ENCODE assay signal across 26 cellular contexts in genomic region chr7:156009569-156009968, GRCh38.
"Had no signal": no experiment of that assay in that cellular context is flagged by ENCODE, and none has a peak within 500 bp of the region (broad histone marks: within the 10 kb centered on the region; RNA-seq: fewer than 3 reads in every experiment).

No MANE protein-coding gene starts in this region.

- H3K27me3 ChIP-seq: colonic mucosa, esophagus squamous epithelium, gastrocnemius medialis, heart right ventricle, left lung had no signal

- H3K9me3 ChIP-seq: colonic mucosa, esophagus squamous epithelium, gastrocnemius medialis, left lung, mucosa of descending colon had no signal

- FAIRE-seq: endometrium, islet of Langerhans, keratinocyte had no signal

- H3K4me1 ChIP-seq: colonic mucosa, esophagus squamous epithelium, gastrocnemius medialis, heart right ventricle, left lung, lower lobe of right lung had no signal

- H3K36me3 ChIP-seq: colonic mucosa, esophagus squamous epithelium, gastrocnemius medialis, heart right ventricle, left lung, lower lobe of right lung had no signal

- H3K27ac ChIP-seq: colonic mucosa, epithelial cell of prostate, esophagus squamous epithelium, gastrocnemius medialis, heart right ventricle, left lung, lower lobe of right lung had no signal

- ATAC-seq: effector memory CD8-positive, alpha-beta T cell; esophagus mucosa; gastrocnemius medialis; heart right ventricle; left cardiac atrium; left lung; left ventricle myocardium superior; lower lobe of right lung; mucosa of descending colon had no signal

- DNase-seq: colonic mucosa; cortex of kidney; effector CD8-positive, alpha-beta T cell; effector memory CD8-positive, alpha-beta T cell; endodermal cell; erythroblast; esophagus squamous epithelium; foreskin fibroblast; foreskin melanocyte; gastrocnemius medialis; glutamatergic neuron; head of caudate nucleus; heart right ventricle; hippocampal formation; left cardiac atrium; left lung; left ventricle myocardium superior; lower lobe of right lung; mesenchymal stem cell; mucosa of descending colon; naive B cell had no signal

- H3K4me3 ChIP-seq: colonic mucosa, esophagus squamous epithelium, gastrocnemius medialis, heart right ventricle, left lung, lower lobe of right lung, mucosa of descending colon had no signal
